In the genomic region with DNA sequence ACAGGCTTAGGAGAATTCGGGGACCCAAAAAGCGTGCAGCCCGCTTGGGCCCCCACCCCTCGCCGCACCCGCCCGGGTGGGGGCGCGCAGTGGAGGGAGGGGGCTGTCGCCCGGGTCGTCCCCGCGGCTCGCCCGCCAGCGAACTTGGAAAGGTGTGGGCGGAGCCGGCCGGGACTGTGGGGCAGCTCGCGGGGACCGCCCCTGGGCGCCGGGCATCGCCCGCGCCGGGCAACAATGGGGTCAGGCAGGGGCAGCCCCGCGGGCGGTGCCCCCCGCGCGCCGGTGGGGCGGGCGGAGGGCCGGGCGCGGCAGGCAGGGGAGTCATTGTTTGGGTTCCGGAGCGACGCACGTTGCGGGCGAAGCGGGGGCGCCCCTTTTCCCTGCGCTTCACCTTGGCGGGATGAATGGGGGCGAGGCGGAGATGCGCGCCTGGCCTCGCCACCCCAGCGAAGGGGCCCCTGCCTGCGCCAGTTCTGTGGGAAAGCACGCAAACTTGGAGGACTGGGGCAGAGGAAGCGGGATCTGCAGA, we compare ENCODE assay signal across 1 cellular context.
TF ChIP-seq lines count a peak whose summit lies in the region.

No MANE protein-coding gene starts in this region.

TF ChIP-seq in WTC11, 78 proteins besides CTCF, POLR2A, EP300 and RAD21 (continued from another document):
- TF ChIP-seq, protein P1, sequence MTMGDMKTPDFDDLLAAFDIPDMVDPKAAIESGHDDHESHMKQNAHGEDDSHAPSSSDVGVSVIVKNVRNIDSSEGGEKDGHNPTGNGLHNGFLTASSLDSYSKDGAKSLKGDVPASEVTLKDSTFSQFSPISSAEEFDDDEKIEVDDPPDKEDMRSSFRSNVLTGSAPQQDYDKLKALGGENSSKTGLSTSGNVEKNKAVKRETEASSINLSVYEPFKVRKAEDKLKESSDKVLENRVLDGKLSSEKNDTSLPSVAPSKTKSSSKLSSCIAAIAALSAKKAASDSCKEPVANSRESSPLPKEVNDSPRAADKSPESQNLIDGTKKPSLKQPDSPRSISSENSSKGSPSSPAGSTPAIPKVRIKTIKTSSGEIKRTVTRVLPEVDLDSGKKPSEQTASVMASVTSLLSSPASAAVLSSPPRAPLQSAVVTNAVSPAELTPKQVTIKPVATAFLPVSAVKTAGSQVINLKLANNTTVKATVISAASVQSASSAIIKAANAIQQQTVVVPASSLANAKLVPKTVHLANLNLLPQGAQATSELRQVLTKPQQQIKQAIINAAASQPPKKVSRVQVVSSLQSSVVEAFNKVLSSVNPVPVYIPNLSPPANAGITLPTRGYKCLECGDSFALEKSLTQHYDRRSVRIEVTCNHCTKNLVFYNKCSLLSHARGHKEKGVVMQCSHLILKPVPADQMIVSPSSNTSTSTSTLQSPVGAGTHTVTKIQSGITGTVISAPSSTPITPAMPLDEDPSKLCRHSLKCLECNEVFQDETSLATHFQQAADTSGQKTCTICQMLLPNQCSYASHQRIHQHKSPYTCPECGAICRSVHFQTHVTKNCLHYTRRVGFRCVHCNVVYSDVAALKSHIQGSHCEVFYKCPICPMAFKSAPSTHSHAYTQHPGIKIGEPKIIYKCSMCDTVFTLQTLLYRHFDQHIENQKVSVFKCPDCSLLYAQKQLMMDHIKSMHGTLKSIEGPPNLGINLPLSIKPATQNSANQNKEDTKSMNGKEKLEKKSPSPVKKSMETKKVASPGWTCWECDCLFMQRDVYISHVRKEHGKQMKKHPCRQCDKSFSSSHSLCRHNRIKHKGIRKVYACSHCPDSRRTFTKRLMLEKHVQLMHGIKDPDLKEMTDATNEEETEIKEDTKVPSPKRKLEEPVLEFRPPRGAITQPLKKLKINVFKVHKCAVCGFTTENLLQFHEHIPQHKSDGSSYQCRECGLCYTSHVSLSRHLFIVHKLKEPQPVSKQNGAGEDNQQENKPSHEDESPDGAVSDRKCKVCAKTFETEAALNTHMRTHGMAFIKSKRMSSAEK (CRISPR knock-in tag; IDR thresholded peaks at IDR 0.05; ENCODE audit: borderline replicate concordance) = no peak
- no peak for TF ChIP-seq TEAD1 (CRISPR knock-in tag; IDR thresholded peaks at IDR 0.05)
- TF ChIP-seq, protein P2, sequence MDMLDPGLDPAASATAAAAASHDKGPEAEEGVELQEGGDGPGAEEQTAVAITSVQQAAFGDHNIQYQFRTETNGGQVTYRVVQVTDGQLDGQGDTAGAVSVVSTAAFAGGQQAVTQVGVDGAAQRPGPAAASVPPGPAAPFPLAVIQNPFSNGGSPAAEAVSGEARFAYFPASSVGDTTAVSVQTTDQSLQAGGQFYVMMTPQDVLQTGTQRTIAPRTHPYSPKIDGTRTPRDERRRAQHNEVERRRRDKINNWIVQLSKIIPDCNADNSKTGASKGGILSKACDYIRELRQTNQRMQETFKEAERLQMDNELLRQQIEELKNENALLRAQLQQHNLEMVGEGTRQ (CRISPR knock-in tag; IDR thresholded peaks at IDR 0.05) = no peak
- TF ChIP-seq NR1H2 (CRISPR knock-in tag; IDR thresholded peaks at IDR 0.05) = no peak
